In genomic region chr13:93472296-93472695, GRCh38 we compare ENCODE assay signal across 27 cellular contexts.
"Had no signal": no experiment of that assay in that cellular context is flagged by ENCODE, and none has a peak within 500 bp of the region (broad histone marks: within the 10 kb centered on the region; RNA-seq: fewer than 3 reads in every experiment).

No MANE protein-coding gene starts in this region.

- H3K36me3 ChIP-seq: ascending aorta, breast epithelium, cardiac muscle cell had no signal

- ATAC-seq: activated naive CD4-positive, alpha-beta T cell treated with anti-CD3 and anti-CD28 coated beads, Interleukin-2, amount 50 U/mL, for 72 hours; activated T-cell treated with anti-CD3 and anti-CD28 coated beads, Interleukin-2, amount 50 U/mL, for 72 hours; esophagus mucosa; T-helper 17 cell had no signal

- DNase-seq: activated CD4-positive, alpha-beta memory T cell treated with anti-CD3 and anti-CD28 coated beads, Interleukin-2, amount 10 ng/mL, durations not matched to agents 7 days and 5 days; activated CD4-positive, alpha-beta T cell treated with anti-CD3 and anti-CD28 coated beads for 1 hour; activated CD4-positive, alpha-beta T cell treated with anti-CD3 and anti-CD28 coated beads for 4 hours; activated CD4-positive, alpha-beta T cell treated with anti-CD3 and anti-CD28 coated beads, Interleukin-2, amount 10 ng/mL, durations not matched to agents 7 days and 5 days; activated CD4-positive, alpha-beta T cell treated with anti-CD3 and anti-CD28 coated beads, Interleukin-2, amount 50 U/mL, for 4 hours; activated CD8-positive, alpha-beta memory T cell treated with anti-CD3 and anti-CD28 coated beads, Interleukin-2, amount 50 U/mL, for 48 hours; activated gamma-delta T cell; activated naive CD4-positive, alpha-beta T cell; activated naive CD4-positive, alpha-beta T cell treated with anti-CD3 and anti-CD28 coated beads, Interleukin-2, amount 10 ng/mL, durations not matched to agents 7 days and 5 days; activated naive CD8-positive, alpha-beta T cell treated with anti-CD3 and anti-CD28 coated beads, Interleukin-2, amount 10 ng/mL, durations not matched to agents 7 days and 5 days; activated T-cell treated with anti-CD3 and anti-CD28 coated beads for 4 hours; activated T-cell treated with anti-CD3 and anti-CD28 coated beads, Interleukin-2, amount 50 U/mL, for 24 hours; activated T-cell treated with anti-CD3 and anti-CD28 coated beads, Interleukin-2, amount 50 U/mL, for 72 hours; central memory CD4-positive, alpha-beta T cell; cerebellar nuclear complex; dorsolateral prefrontal cortex; effector memory CD4-positive, alpha-beta T cell; foreskin fibroblast; T-helper 1 cell; T-helper 17 cell had no signal

- H3K4me1 ChIP-seq: breast epithelium had no signal

- H3K4me3 ChIP-seq: ascending aorta, breast epithelium, cardiac muscle cell, coronary artery, dorsolateral prefrontal cortex had no signal

- H3K27me3 ChIP-seq: ascending aorta, breast epithelium, cardiac muscle cell, dorsolateral prefrontal cortex had no signal

- H3K27ac ChIP-seq: ascending aorta, breast epithelium, cardiac muscle cell, coronary artery, dorsolateral prefrontal cortex, VCaP had no signal
